ENCODE assay signal across 1 cellular context in the genomic region with DNA sequence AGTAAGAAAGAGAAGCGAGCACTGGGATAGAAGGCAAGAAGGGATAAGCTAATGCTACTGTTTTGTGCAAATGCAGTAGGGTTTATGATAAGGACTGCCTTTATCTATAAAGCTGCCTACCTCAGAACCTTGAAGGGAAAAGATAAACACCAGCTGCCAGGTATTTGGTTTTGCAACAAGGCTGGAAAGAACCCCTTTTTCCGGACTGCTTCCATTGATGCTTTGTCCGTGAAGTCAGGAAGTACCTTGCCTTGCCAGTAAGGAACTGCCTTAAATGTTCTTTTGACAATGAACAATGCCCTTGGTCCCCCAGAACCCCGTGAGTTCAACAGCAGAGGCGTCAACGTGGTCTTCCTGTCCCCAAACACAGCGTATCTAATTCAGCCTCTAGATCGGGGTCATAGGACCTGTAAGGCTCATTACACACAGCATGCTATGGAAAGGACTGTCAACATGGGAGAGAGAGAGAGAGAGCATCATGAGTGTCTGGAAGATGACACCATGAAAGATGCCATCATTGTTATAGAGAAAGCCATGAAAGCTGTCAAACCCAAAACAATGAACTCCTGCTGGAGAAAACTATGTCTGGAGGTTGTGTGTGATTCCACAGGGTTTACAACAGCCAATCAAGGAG.
TF ChIP-seq lines count a peak whose summit lies in the region.

No MANE protein-coding gene starts in this region.

TF ChIP-seq in HepG2, 621 proteins besides CTCF, POLR2A, EP300 and RAD21 (continued from another document):
- TF ChIP-seq, protein P1, sequence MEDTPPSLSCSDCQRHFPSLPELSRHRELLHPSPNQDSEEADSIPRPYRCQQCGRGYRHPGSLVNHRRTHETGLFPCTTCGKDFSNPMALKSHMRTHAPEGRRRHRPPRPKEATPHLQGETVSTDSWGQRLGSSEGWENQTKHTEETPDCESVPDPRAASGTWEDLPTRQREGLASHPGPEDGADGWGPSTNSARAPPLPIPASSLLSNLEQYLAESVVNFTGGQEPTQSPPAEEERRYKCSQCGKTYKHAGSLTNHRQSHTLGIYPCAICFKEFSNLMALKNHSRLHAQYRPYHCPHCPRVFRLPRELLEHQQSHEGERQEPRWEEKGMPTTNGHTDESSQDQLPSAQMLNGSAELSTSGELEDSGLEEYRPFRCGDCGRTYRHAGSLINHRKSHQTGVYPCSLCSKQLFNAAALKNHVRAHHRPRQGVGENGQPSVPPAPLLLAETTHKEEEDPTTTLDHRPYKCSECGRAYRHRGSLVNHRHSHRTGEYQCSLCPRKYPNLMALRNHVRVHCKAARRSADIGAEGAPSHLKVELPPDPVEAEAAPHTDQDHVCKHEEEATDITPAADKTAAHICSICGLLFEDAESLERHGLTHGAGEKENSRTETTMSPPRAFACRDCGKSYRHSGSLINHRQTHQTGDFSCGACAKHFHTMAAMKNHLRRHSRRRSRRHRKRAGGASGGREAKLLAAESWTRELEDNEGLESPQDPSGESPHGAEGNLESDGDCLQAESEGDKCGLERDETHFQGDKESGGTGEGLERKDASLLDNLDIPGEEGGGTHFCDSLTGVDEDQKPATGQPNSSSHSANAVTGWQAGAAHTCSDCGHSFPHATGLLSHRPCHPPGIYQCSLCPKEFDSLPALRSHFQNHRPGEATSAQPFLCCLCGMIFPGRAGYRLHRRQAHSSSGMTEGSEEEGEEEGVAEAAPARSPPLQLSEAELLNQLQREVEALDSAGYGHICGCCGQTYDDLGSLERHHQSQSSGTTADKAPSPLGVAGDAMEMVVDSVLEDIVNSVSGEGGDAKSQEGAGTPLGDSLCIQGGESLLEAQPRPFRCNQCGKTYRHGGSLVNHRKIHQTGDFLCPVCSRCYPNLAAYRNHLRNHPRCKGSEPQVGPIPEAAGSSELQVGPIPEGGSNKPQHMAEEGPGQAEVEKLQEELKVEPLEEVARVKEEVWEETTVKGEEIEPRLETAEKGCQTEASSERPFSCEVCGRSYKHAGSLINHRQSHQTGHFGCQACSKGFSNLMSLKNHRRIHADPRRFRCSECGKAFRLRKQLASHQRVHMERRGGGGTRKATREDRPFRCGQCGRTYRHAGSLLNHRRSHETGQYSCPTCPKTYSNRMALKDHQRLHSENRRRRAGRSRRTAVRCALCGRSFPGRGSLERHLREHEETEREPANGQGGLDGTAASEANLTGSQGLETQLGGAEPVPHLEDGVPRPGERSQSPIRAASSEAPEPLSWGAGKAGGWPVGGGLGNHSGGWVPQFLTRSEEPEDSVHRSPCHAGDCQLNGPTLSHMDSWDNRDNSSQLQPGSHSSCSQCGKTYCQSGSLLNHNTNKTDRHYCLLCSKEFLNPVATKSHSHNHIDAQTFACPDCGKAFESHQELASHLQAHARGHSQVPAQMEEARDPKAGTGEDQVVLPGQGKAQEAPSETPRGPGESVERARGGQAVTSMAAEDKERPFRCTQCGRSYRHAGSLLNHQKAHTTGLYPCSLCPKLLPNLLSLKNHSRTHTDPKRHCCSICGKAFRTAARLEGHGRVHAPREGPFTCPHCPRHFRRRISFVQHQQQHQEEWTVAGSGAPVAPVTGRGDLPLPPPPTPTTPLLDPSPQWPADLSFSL (CRISPR knock-in tag; IDR thresholded peaks at IDR 0.05) = no peak
- TF ChIP-seq NCOA2 (CRISPR knock-in tag; IDR thresholded peaks at IDR 0.05) (peak; percentile 17; the same call in 1 of the 2 replicates), ZNF292 (CRISPR knock-in tag; IDR thresholded peaks at IDR 0.05; ENCODE audit: borderline replicate concordance, low read depth) (no peak), FOXA3 (CRISPR knock-in tag; IDR thresholded peaks at IDR 0.05) (peak; percentile 4; the same call in 1 of the 2 replicates), ZNF672 (CRISPR knock-in tag; IDR thresholded peaks at IDR 0.05) (no peak), TBX3 (IDR thresholded peaks at IDR 0.05; ENCODE audit: borderline replicate concordance) (no peak), PHF5A (CRISPR knock-in tag; IDR thresholded peaks at IDR 0.05; ENCODE audit: low read depth, unreplicated experiment) (no peak), ZNF616 (CRISPR knock-in tag; IDR thresholded peaks at IDR 0.05; ENCODE audit: low read depth) (no peak)
- TF ChIP-seq, protein P2, sequence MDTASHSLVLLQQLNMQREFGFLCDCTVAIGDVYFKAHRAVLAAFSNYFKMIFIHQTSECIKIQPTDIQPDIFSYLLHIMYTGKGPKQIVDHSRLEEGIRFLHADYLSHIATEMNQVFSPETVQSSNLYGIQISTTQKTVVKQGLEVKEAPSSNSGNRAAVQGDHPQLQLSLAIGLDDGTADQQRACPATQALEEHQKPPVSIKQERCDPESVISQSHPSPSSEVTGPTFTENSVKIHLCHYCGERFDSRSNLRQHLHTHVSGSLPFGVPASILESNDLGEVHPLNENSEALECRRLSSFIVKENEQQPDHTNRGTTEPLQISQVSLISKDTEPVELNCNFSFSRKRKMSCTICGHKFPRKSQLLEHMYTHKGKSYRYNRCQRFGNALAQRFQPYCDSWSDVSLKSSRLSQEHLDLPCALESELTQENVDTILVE (CRISPR knock-in tag; IDR thresholded peaks at IDR 0.05) = no peak
- TF ChIP-seq, protein P3, sequence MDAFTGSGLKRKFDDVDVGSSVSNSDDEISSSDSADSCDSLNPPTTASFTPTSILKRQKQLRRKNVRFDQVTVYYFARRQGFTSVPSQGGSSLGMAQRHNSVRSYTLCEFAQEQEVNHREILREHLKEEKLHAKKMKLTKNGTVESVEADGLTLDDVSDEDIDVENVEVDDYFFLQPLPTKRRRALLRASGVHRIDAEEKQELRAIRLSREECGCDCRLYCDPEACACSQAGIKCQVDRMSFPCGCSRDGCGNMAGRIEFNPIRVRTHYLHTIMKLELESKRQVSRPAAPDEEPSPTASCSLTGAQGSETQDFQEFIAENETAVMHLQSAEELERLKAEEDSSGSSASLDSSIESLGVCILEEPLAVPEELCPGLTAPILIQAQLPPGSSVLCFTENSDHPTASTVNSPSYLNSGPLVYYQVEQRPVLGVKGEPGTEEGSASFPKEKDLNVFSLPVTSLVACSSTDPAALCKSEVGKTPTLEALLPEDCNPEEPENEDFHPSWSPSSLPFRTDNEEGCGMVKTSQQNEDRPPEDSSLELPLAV (CRISPR knock-in tag; conservative IDR thresholded peaks at IDR 0.05; ENCODE audit: low read depth) = no peak
